7 cellular contexts compared by ENCODE assay signal in the genomic region with DNA sequence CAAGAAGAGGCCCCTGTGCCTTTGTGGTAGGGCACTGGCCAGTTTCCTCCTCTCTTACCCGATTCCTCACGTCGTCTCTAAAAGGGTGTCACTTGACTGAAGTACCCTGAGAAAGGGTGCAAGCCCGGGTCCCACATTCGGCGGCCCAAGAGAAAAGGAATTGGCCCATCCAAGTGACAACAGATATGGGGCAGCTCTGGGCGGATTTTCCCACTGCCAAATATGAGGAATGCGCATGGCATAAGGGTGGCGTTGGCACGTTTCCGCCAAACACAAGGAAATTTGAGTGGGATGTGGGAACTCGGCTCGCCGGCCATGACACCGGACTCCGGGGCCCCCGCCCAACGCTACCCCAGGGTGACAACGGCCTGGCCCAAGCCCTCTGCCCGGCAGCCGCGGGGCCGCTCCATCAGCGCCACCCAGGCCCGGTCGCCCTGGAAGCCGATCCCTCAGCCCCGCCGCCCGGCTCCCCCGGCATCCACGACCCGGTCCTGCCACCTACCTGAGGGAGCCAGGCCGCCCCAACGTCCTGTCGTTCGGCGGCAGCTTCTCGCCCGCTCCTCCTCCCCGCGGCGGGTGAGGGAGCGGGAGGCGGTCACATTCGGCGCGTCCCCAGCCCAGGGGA. TPM values are rescaled to one million over a fixed set of nuclear protein-coding genes. Genes with fewer than 3 reads are reported as not detected.
DNase-seq lines count a peak whose midpoint lies in the region; ATAC-seq and TF ChIP-seq lines count a peak whose summit lies in the region.

No MANE protein-coding gene starts in this region.

- no peaks in the 10 kb centered on the region for H3K27me3 Mint-ChIP-seq in activated naive CD4-positive, alpha-beta T cell treated with anti-CD3 and anti-CD28 coated beads, Interleukin-2, amount 50 U/mL, for 24 hours
- H3K27me3 Mint-ChIP-seq in osteocyte (ENCODE audit: unreplicated experiment), result no peaks in the 10 kb centered on the region

- H3K4me3 ChIP-seq in LNCaP clone FGC (ENCODE audit: low read depth, low read length), result peak overlapping the region; percentile 67

- no peaks in the 10 kb centered on the region for H3K9me3 Mint-ChIP-seq in activated naive CD4-positive, alpha-beta T cell treated with anti-CD3 and anti-CD28 coated beads, Interleukin-2, amount 50 U/mL, for 24 hours
- H3K9me3 Mint-ChIP-seq in osteocyte (ENCODE audit: unreplicated experiment), result no peaks in the 10 kb centered on the region

- H3K4me1 Mint-ChIP-seq in activated naive CD4-positive, alpha-beta T cell treated with anti-CD3 and anti-CD28 coated beads, Interleukin-2, amount 50 U/mL, for 24 hours, result peaks cover 42% of the 10 kb centered on the region
- H3K4me1 Mint-ChIP-seq in osteocyte (ENCODE audit: unreplicated experiment), result peaks cover 45% of the 10 kb centered on the region

- intact Hi-C loops in Right ventricle myocardium inferior (cut with DNase I), result loop anchor here (1.0 to 10.0 kb wide), 5 partner anchors 36 to 509 kb away; a partner anchor contains a TSS

- H3K36me3 Mint-ChIP-seq in activated naive CD4-positive, alpha-beta T cell treated with anti-CD3 and anti-CD28 coated beads, Interleukin-2, amount 50 U/mL, for 24 hours, result peaks cover 6% of the 10 kb centered on the region
- H3K36me3 Mint-ChIP-seq in osteocyte (ENCODE audit: unreplicated experiment), result no peaks in the 10 kb centered on the region

- TF ChIP-seq CTCF in GM13976 (IDR thresholded peaks at IDR 0.05; ENCODE audit: borderline replicate concordance, control extremely low read depth, extremely low read depth, insufficient read depth, missing control alignments) (peak; percentile 7), LNCaP clone FGC (IDR thresholded peaks at IDR 0.05; ENCODE audit: control insufficient read depth, extremely low read depth, insufficient read depth) (no peak), osteocyte (IDR thresholded peaks at IDR 0.05) (no peak)

- no peak for DNase-seq in GM13976 (ENCODE audit: low spot score)
- DNase-seq in LNCaP clone FGC (ENCODE audit: low read depth), result peak; percentile 25
- peak; percentile 81 for DNase-seq in Right ventricle myocardium inferior (ENCODE audit: missing footprints)
- DNase-seq in osteocyte (ENCODE audit: extremely low spot score, unreplicated experiment), result no peak
- no peak for DNase-seq in epidermal melanocyte (ENCODE audit: insufficient read length, low spot score)

- peak overlapping the region; percentile 94 for H3K4me3 Mint-ChIP-seq in activated naive CD4-positive, alpha-beta T cell treated with anti-CD3 and anti-CD28 coated beads, Interleukin-2, amount 50 U/mL, for 24 hours
- H3K4me3 Mint-ChIP-seq in osteocyte (ENCODE audit: unreplicated experiment), result peak overlapping the region; percentile 96

- in situ Hi-C loops in GM13976 (cut with MboI; ENCODE audit: low sequenced_read_pairs, unreplicated experiment), result no loop called here

- ATAC-seq in GM21825 (IDR thresholded peaks at IDR 0.05; ENCODE audit: unreplicated experiment), result peak; percentile 25
- ATAC-seq in Right ventricle myocardium inferior, result peak; percentile 59

- peak overlapping the region; percentile 100 for H3K27ac Mint-ChIP-seq in activated naive CD4-positive, alpha-beta T cell treated with anti-CD3 and anti-CD28 coated beads, Interleukin-2, amount 50 U/mL, for 24 hours
- peak overlapping the region; percentile 99 for H3K27ac Mint-ChIP-seq in osteocyte (ENCODE audit: unreplicated experiment)

RNA-seq across cellular contexts. Expression of a gene that starts 0.5 kb away (rescaled TPM):
- total RNA-seq in Right ventricle myocardium inferior (144 TPM), osteocyte (87.3 and 90.3 TPM in 2 replicates)

Comparison
In these comparisons a context has a peak if more than half of its experiments do, and no peak if none do; other contexts are left out.
1. DNase-seq: peak in LNCaP clone FGC (single experiment) and Right ventricle myocardium inferior (single experiment); none in GM13976 (single experiment), osteocyte (single experiment) and epidermal melanocyte (single experiment).